ENCODE assay signal across 20 cellular contexts in genomic region chr1:76843821-76844448, GRCh38. TPM values are rescaled to one million over a fixed set of nuclear protein-coding genes. Genes with fewer than 3 reads are reported as not detected.
DNase-seq lines count a peak whose midpoint lies in the region; ATAC-seq, FAIRE-seq and TF ChIP-seq lines count a peak whose summit lies in the region.
"Had no signal": no experiment of that assay in that cellular context is flagged by ENCODE, and none has a peak within 500 bp of the region (broad histone marks: within the 10 kb centered on the region; RNA-seq: fewer than 3 reads in every experiment).

No MANE protein-coding gene starts in this region.

- no peaks in the 10 kb centered on the region for H3K36me3 Mint-ChIP-seq in CD8-positive, alpha-beta memory T cell

- no peak overlapping the region for H3K27ac ChIP-seq in CD8-positive, alpha-beta memory T cell (ENCODE audit: low read depth, low read length)
- H3K27ac ChIP-seq in GM12878 (ENCODE audit: control insufficient read depth, insufficient read depth), result no peak overlapping the region
- H3K27ac ChIP-seq: BLaER1 treated with 17β-estradiol and CSF1 and Interleukin-3, amounts not matched to agents 10 nM and 100 nM; hepatocyte; prostate gland had no signal

- CTCF ChIA-PET in CD8-positive, alpha-beta memory T cell (lab: Charles Lee), result no interaction called here
- CTCF ChIA-PET in GM12878 (lab: Yijun Ruan, JAX), result interaction anchor here (0.9 to 2.3 kb wide), 2 partner anchors 11 to 13 kb away, joined by 3 to 6 read pairs; no protein-coding TSS in a partner anchor

- no peaks in the 10 kb centered on the region for H3K4me1 ChIP-seq in CD8-positive, alpha-beta memory T cell (ENCODE audit: insufficient read depth, low read length)
- no peaks in the 10 kb centered on the region for H3K4me1 ChIP-seq in Loucy (ENCODE audit: insufficient read depth, low read length, poor library complexity, severe bottlenecking)
- no peaks in the 10 kb centered on the region for H3K4me1 ChIP-seq in GM12878 (ENCODE audit: control insufficient read depth, insufficient read depth, low read length)
- H3K4me1 ChIP-seq: BLaER1 treated with 17β-estradiol and CSF1 and Interleukin-3, amounts not matched to agents 10 nM and 100 nM; prostate gland had no signal

- RAD21 ChIA-PET in GM12878 (lab: Charles Lee; ENCODE audit: unreplicated experiment), result no interaction called here

- peak; percentile 71 for ATAC-seq in GM18867 (IDR thresholded peaks at IDR 0.05; ENCODE audit: unreplicated experiment)
- ATAC-seq in GM12878, result peak; percentile 78
- no peak for ATAC-seq in HG03175 (IDR thresholded peaks at IDR 0.05; ENCODE audit: unreplicated experiment)
- ATAC-seq: activated T-cell treated with anti-CD3 and anti-CD28 coated beads, Interleukin-2, amount 50 U/mL, for 72 hours; Panc1 had no signal

- H3K9me3 ChIP-seq in CD8-positive, alpha-beta memory T cell (ENCODE audit: low read length), result no peaks in the 10 kb centered on the region
- H3K9me3 ChIP-seq in Loucy (ENCODE audit: insufficient read depth, low read depth, low read length), result no peaks in the 10 kb centered on the region
- no peaks in the 10 kb centered on the region for H3K9me3 ChIP-seq in GM12878 (replicated peaks; ENCODE audit: control insufficient read depth, insufficient read depth, low read length)
- H3K9me3 ChIP-seq: prostate gland had no signal

- H4K20me1 ChIP-seq in Loucy (ENCODE audit: insufficient read depth, low read length, poor library complexity, severe bottlenecking) (no peaks in the 10 kb centered on the region), GM12878 (ENCODE audit: control insufficient read depth, insufficient read depth) (no peaks in the 10 kb centered on the region)
- H4K20me1 ChIP-seq: BLaER1 treated with 17β-estradiol and CSF1 and Interleukin-3, amounts not matched to agents 10 nM and 100 nM had no signal

- H3F3A ChIP-seq in Loucy (ENCODE audit: low read depth), result no peaks in the 10 kb centered on the region

- no peaks in the 10 kb centered on the region for H3K36me3 ChIP-seq in CD8-positive, alpha-beta memory T cell (ENCODE audit: insufficient read depth, low read length)
- no peaks in the 10 kb centered on the region for H3K36me3 ChIP-seq in Loucy (ENCODE audit: insufficient read depth, low read length)
- no peaks in the 10 kb centered on the region for H3K36me3 ChIP-seq in GM12878 (ENCODE audit: control insufficient read depth in 2 of 2, insufficient read depth in 2 of 2, low read length in 1 of 2)
- H3K36me3 ChIP-seq: BLaER1 treated with 17β-estradiol and CSF1 and Interleukin-3, amounts not matched to agents 10 nM and 100 nM; prostate gland had no signal

- peaks cover 0 to 1% of the 10 kb centered on the region in 2 donors for H3K27me3 Mint-ChIP-seq in CD8-positive, alpha-beta memory T cell

- no peak for TF ChIP-seq POLR2A in GM12878 (IDR thresholded peaks at IDR 0.05; ENCODE audit: low read depth, low read length)

- H3K27ac Mint-ChIP-seq in CD8-positive, alpha-beta memory T cell, result peak overlapping the region in 1 of 8 donors; percentile 15

- no peak overlapping the region for H3K4me3 ChIP-seq in CD8-positive, alpha-beta memory T cell (ENCODE audit: low read length)
- H3K4me3 ChIP-seq in Loucy (ENCODE audit: low read length, poor library complexity, severe bottlenecking) (peak overlapping the region; percentile 30), GM12878 (no peak overlapping the region)
- H3K4me3 ChIP-seq: BLaER1 treated with 17β-estradiol and CSF1 and Interleukin-3, amounts not matched to agents 10 nM and 100 nM; hepatocyte; prostate gland; smooth muscle cell had no signal

- intact Hi-C loops in GM12878 (cut with micrococcal nuclease; ENCODE audit: unreplicated experiment), result no loop called here

- no peak overlapping the region for H3K9ac ChIP-seq in Loucy (ENCODE audit: low read depth, low read length, poor library complexity, severe bottlenecking)
- H3K9ac ChIP-seq in GM12878 (ENCODE audit: control insufficient read depth, insufficient read depth, low read length), result no peak overlapping the region
- H3K9ac ChIP-seq: BLaER1 treated with 17β-estradiol and CSF1 and Interleukin-3, amounts not matched to agents 10 nM and 100 nM had no signal

- BruUV-seq in GM12878 (replicated peaks; lab: Mats Ljungman, UMichigan), result no TSS peak

- H3K4me1 Mint-ChIP-seq in CD8-positive, alpha-beta memory T cell, result peaks cover 10 to 16% (median 14%) of the 10 kb centered on the region in 3 donors

- H2AFZ ChIP-seq in Loucy (ENCODE audit: low read length), result peak overlapping the region; percentile 55
- peak overlapping the region; percentile 9; the same call in 1 of the 2 replicates for H2AFZ ChIP-seq in GM12878 (ENCODE audit: control insufficient read depth, low read depth, low read length)
- H2AFZ ChIP-seq: hepatocyte had no signal

- H3K79me2 ChIP-seq in Loucy (ENCODE audit: insufficient read depth, low read length), result no peaks in the 10 kb centered on the region
- H3K79me2 ChIP-seq in GM12878 (ENCODE audit: control insufficient read depth, insufficient read depth, low read length), result no peaks in the 10 kb centered on the region
- H3K79me2 ChIP-seq: hepatocyte had no signal

- TF ChIP-seq EP300 in GM12878 (IDR thresholded peaks at IDR 0.05; ENCODE audit: borderline replicate concordance in 1 of 2, control insufficient read depth in 1 of 2, low read depth in 2 of 2, low read length in 2 of 2), result no peak

- TF ChIP-seq RAD21 in GM12878 (IDR thresholded peaks at IDR 0.05; ENCODE audit: insufficient read depth, low read depth, low read length), result no peak

- POLR2A ChIA-PET in CD8-positive, alpha-beta memory T cell (lab: Charles Lee), result no interaction called here
- POLR2A ChIA-PET in GM12878 (lab: Charles Lee), result no interaction called here

- in situ Hi-C loops in GM12878 (cut with MboI), result no loop called here

- peak overlapping the region; percentile 16 to 75 (median 56) for H3K4me3 Mint-ChIP-seq in CD8-positive, alpha-beta memory T cell
- H3K4me3 Mint-ChIP-seq: nephron progenitor cell had no signal

- TF ChIP-seq CTCF in Loucy (conservative IDR thresholded peaks at IDR 0.05; ENCODE audit: low read length) (no peak), GM12878 (IDR thresholded peaks at IDR 0.05 in 2 of 3, conservative IDR thresholded peaks at IDR 0.05 in 1 of 3; ENCODE audit: control insufficient read depth in 2 of 3, extremely low read depth in 1 of 3, insufficient read depth in 1 of 3, low read depth in 3 of 3, low read length in 3 of 3) (no peak)

- WGBS in GM12878 (ENCODE audit: insufficient coverage, insufficient replicate concordance, low lambda C conversion rate, missing lambda C conversion rate), result 28% methylated on average over 5 of the region's 5 CpGs

- DNase-seq in CD8-positive, alpha-beta memory T cell, result no peak
- no peak for DNase-seq in GM12878 (ENCODE audit: low read depth, low spot score)
- no peak for DNase-seq in RCC 7860 (ENCODE audit: low spot score)
- DNase-seq in NCI-H1092 treated with DMSO at 0.1 percent for 48 hours (lab: John Stamatoyannopoulos, UW), result no peak
- DNase-seq: activated CD4-positive, alpha-beta T cell treated with anti-CD3 and anti-CD28 coated beads, Interleukin-2, amount 50 U/mL, for 4 hours; activated T-cell treated with anti-CD3 and anti-CD28 coated beads, Interleukin-2, amount 50 U/mL, for 72 hours; amygdala; KBM-7; mesenchymal stem cell; NCI-H1105 treated with DMSO at 0.1 percent for 48 hours; NCI-H69; nephron progenitor cell had no signal

- SMC1A ChIA-PET in GM12878 (lab: Charles Lee; ENCODE audit: uncharacterized antibody, unreplicated experiment), result interaction anchor here (2.5 kb wide), 1 partner anchor 28 kb away, joined by 8 read pairs; no protein-coding TSS in a partner anchor

- H3K4me2 ChIP-seq in Loucy (ENCODE audit: low read depth, low read length, poor library complexity, severe bottlenecking) (peak overlapping the region; percentile 43), GM12878 (ENCODE audit: control insufficient read depth, insufficient read depth) (no peak overlapping the region)
- H3K4me2 ChIP-seq: hepatocyte, smooth muscle cell had no signal

- H3K27me3 ChIP-seq in CD8-positive, alpha-beta memory T cell (ENCODE audit: insufficient read depth, low read length, poor library complexity, severe bottlenecking), result no peaks in the 10 kb centered on the region
- no peaks in the 10 kb centered on the region for H3K27me3 ChIP-seq in Loucy (ENCODE audit: insufficient read depth, low read length, poor library complexity, severe bottlenecking)
- no peaks in the 10 kb centered on the region for H3K27me3 ChIP-seq in GM12878 (replicated peaks in 1 of 2; ENCODE audit: control insufficient read depth in 2 of 2, insufficient read depth in 2 of 2, low read length in 1 of 2)
- H3K27me3 ChIP-seq: BLaER1 treated with 17β-estradiol and CSF1 and Interleukin-3, amounts not matched to agents 10 nM and 100 nM; hepatocyte had no signal

- FAIRE-seq in GM12878 (lab: Jason Lieb, UNC) (peak; percentile 27), RCC 7860 (lab: Jason Lieb, UNC) (no peak)

- no peaks in the 10 kb centered on the region for H3K9me3 Mint-ChIP-seq in CD8-positive, alpha-beta memory T cell
- H3K9me3 Mint-ChIP-seq: activated T-cell treated with anti-CD3 and anti-CD28 coated beads, Interleukin-2, amount 50 U/mL, for 72 hours had no signal

- no peaks in the 10 kb centered on the region for H3K9me2 ChIP-seq in Loucy (replicated peaks; ENCODE audit: low read depth, low read length)

TF ChIP-seq in GM12878, 131 proteins besides CTCF, POLR2A, EP300 and RAD21 (continues in another document):
- TF ChIP-seq ZNF24 (IDR thresholded peaks at IDR 0.05), result no peak
- TF ChIP-seq SP1 (IDR thresholded peaks at IDR 0.05; ENCODE audit: low read depth, low read length), result no peak
- no peak for TF ChIP-seq ZNF622 (IDR thresholded peaks at IDR 0.05)
- TF ChIP-seq HCFC1 (IDR thresholded peaks at IDR 0.05; ENCODE audit: low read length), result no peak
- TF ChIP-seq YY1 (IDR thresholded peaks at IDR 0.05; ENCODE audit: low read depth, low read length), result peak; percentile 81

RNA-seq across cellular contexts. Expression of gene ST6GALNAC5, which starts 23.3 kb away (rescaled TPM):
- total RNA-seq in CD8-positive, alpha-beta memory T cell, result not detected
- polyA plus RNA-seq in CD8-positive, alpha-beta memory T cell, result not detected
- total RNA-seq in GM12878 (2013; cell fraction: nucleolus; rRNA removed), result not detected in 2 replicates
- total RNA-seq in GM12878 (2014; rRNA removed) (under 0.01 and 0.44 TPM in 2 replicates), GM12878 (2014; rRNA removed; fragmentation: Illumina TruSeq; extraction: Trizol) (0.09 TPM in 1 of 2 replicates, not detected in the other), GM12878 (2021) (0.13 TPM in 1 of 2 replicates, not detected in the other)
- not detected for polyA plus RNA-seq in GM12878 (2011; ENCODE audit: low read depth)
- polyA plus RNA-seq in GM12878 (2011; rRNA removed) (1.2 and 1.8 TPM in 2 replicates), GM12878 (2014; fragmentation: Illumina TruSeq; extraction: Trizol) (0.08 TPM in 1 of 2 replicates, not detected in the other), GM12878 (2014; fragmentation: Nextera tagmentation; extraction: Ambion mirVana) (not detected), GM12878 (2014; rRNA removed) (0.01 TPM in 1 of 2 replicates, not detected in the other), GM12878 (2016; fragmentation: Nextera tagmentation; extraction: Ambion mirVana) (not detected)
- polyA plus RNA-seq in GM12878 (2011; cell fraction: cytosol; rRNA removed), result 1.6 and 3.1 TPM in 2 replicates
- 3.0 and 3.8 TPM in 2 replicates for polyA plus RNA-seq in GM12878 (2011; cell fraction: nucleus; rRNA removed)
- polyA plus RNA-seq in GM12878 (2012), result not detected in 2 replicates
- 2.0 and 6.1 TPM in 2 replicates for polyA minus RNA-seq in GM12878 (2011; rRNA and poly(A)+ RNA removed)
- polyA minus RNA-seq in GM12878 (2011; cell fraction: cytosol; rRNA and poly(A)+ RNA removed), result 1.1 and 1.5 TPM in 2 replicates
- 7.0 and 12.2 TPM in 2 replicates for polyA minus RNA-seq in GM12878 (2011; cell fraction: nucleus; rRNA and poly(A)+ RNA removed)
- total RNA-seq: activated T-cell treated with anti-CD3 and anti-CD28 coated beads, Interleukin-2, amount 50 U/mL, for 72 hours had no signal
